In genomic region chr4:72538006-72538405, GRCh38 we compare ENCODE assay signal across 23 cellular contexts.
"Had no signal": no experiment of that assay in that cellular context is flagged by ENCODE, and none has a peak within 500 bp of the region (broad histone marks: within the 10 kb centered on the region; RNA-seq: fewer than 3 reads in every experiment).

No MANE protein-coding gene starts in this region.

- H3K4me3 Mint-ChIP-seq: dendritic cell treated with granulocyte-macrophage colony-stimulating factor and Interleukin-4, amounts not matched to agents 40 ng/mL and 50 ng/mL, for 4 days; effector memory CD8-positive, alpha-beta T cell; endodermal cell; mesothelial cell of epicardium; naive B cell; naive thymus-derived CD8-positive, alpha-beta T cell had no signal

- H3K27ac Mint-ChIP-seq: dendritic cell treated with granulocyte-macrophage colony-stimulating factor and Interleukin-4, amounts not matched to agents 40 ng/mL and 50 ng/mL, for 4 days; effector memory CD8-positive, alpha-beta T cell; endodermal cell; mesothelial cell of epicardium; naive B cell; naive thymus-derived CD8-positive, alpha-beta T cell had no signal

- H3K27me3 Mint-ChIP-seq: dendritic cell treated with granulocyte-macrophage colony-stimulating factor and Interleukin-4, amounts not matched to agents 40 ng/mL and 50 ng/mL, for 4 days; effector memory CD8-positive, alpha-beta T cell; naive B cell; naive thymus-derived CD8-positive, alpha-beta T cell had no signal

- DNase-seq: cortex of kidney; effector CD8-positive, alpha-beta T cell; effector memory CD8-positive, alpha-beta T cell; endodermal cell; erythroblast; esophagus squamous epithelium; foreskin fibroblast; foreskin melanocyte; gastrocnemius medialis; glutamatergic neuron; head of caudate nucleus; heart right ventricle; hippocampal formation; left cardiac atrium; left lung; left ventricle myocardium superior; lower lobe of right lung; mesenchymal stem cell; mucosa of descending colon; naive B cell; naive thymus-derived CD8-positive, alpha-beta T cell had no signal

- H3K4me1 Mint-ChIP-seq: endodermal cell; mesothelial cell of epicardium; naive B cell; naive thymus-derived CD8-positive, alpha-beta T cell had no signal

- H3K36me3 Mint-ChIP-seq: naive B cell had no signal
